1 cellular context compared by ENCODE assay signal in genomic region chr3:197512691-197513571, GRCh38.
TF ChIP-seq lines count a peak whose summit lies in the region.

No MANE protein-coding gene starts in this region.

TF ChIP-seq in WTC11, 78 proteins besides CTCF, POLR2A, EP300 and RAD21 (continued from another document):
- no peak for TF ChIP-seq ATF6 (CRISPR knock-in tag; IDR thresholded peaks at IDR 0.05)
- no peak for TF ChIP-seq ZNF423 (CRISPR knock-in tag; IDR thresholded peaks at IDR 0.05)
- no peak for TF ChIP-seq ZNF317 (CRISPR knock-in tag; IDR thresholded peaks at IDR 0.05; ENCODE audit: borderline replicate concordance, low read depth)
TF ChIP-seq in WTC11: peak in this region for 0.
